In genomic region chr22:28217277-28217676, GRCh38 we compare ENCODE assay signal across 28 cellular contexts.
"Had no signal": no experiment of that assay in that cellular context is flagged by ENCODE, and none has a peak within 500 bp of the region (broad histone marks: within the 10 kb centered on the region; RNA-seq: fewer than 3 reads in every experiment).

No MANE protein-coding gene starts in this region.

- H3K36me3 ChIP-seq: stomach, suprapubic skin, thoracic aorta, thyroid gland, tibial artery, tibial nerve, transverse colon, upper lobe of left lung, upper lobe of right lung, uterus, vagina had no signal

- ATAC-seq: stimulated activated effector memory CD8-positive, alpha-beta T cell treated with anti-CD3 and anti-CD28 coated beads, Interleukin-12 subunit alpha, Interleukin-12 subunit beta, amount 100 ng/mL, for 72 hours; stimulated activated memory B cell treated with anti-CD40 and anti-IgM and Interleukin-4, amounts not matched to agents 10 μg/mL and 1 μg/mL and 100 μg/mL, for 72 hours; stimulated activated naive B cell treated with anti-CD40 and anti-IgM and Interleukin-4, amounts not matched to agents 10 μg/mL and 1 μg/mL and 100 μg/mL, for 72 hours; stimulated activated naive CD8-positive, alpha-beta T cell treated with anti-CD3 and anti-CD28 coated beads, Interleukin-15, amount 100 ng/mL, for 72 hours; stimulated activated naive CD8-positive, alpha-beta T cell treated with anti-CD3 and anti-CD28 coated beads, Interleukin-15, Interleukin-2, amounts not matched to agents 100 U/mL and 50 U/mL, for 24 hours; upper lobe of right lung had no signal

- H3K27ac Mint-ChIP-seq: stimulated activated effector memory CD8-positive, alpha-beta T cell treated with anti-CD3 and anti-CD28 coated beads, Interleukin-12 subunit alpha, Interleukin-12 subunit beta, amount 100 ng/mL, for 72 hours; stimulated activated memory B cell treated with anti-CD40 and anti-IgM and Interleukin-4, amounts not matched to agents 10 μg/mL and 1 μg/mL and 100 μg/mL, for 72 hours; stimulated activated naive B cell treated with anti-CD40 and anti-IgM and Interleukin-4, amounts not matched to agents 10 μg/mL and 1 μg/mL and 100 μg/mL, for 72 hours; stimulated activated naive CD8-positive, alpha-beta T cell treated with anti-CD3 and anti-CD28 coated beads, Interleukin-15, amount 100 ng/mL, for 72 hours; stimulated activated naive CD8-positive, alpha-beta T cell treated with anti-CD3 and anti-CD28 coated beads, Interleukin-15, Interleukin-2, amounts not matched to agents 100 ng/mL and 50 ng/mL, for 24 hours; type B pancreatic cell had no signal

- H3K4me3 ChIP-seq: stomach, suprapubic skin, testis, thoracic aorta, thyroid gland, tibial artery, tibial nerve, transverse colon, upper lobe of left lung, upper lobe of right lung, uterus, vagina had no signal

- H3K36me3 Mint-ChIP-seq: stimulated activated effector memory CD8-positive, alpha-beta T cell treated with anti-CD3 and anti-CD28 coated beads, Interleukin-12 subunit alpha, Interleukin-12 subunit beta, amount 100 ng/mL, for 72 hours; stimulated activated memory B cell treated with anti-CD40 and anti-IgM and Interleukin-4, amounts not matched to agents 10 μg/mL and 1 μg/mL and 100 μg/mL, for 72 hours; stimulated activated naive B cell treated with anti-CD40 and anti-IgM and Interleukin-4, amounts not matched to agents 10 μg/mL and 1 μg/mL and 100 μg/mL, for 72 hours; type B pancreatic cell had no signal

- DNase-seq: stimulated activated CD4-positive, alpha-beta T cell treated with anti-CD3 and anti-CD28 coated beads, Interleukin-2, amount 100 ng/mL, for 48 hours; stimulated activated CD4-positive, alpha-beta T cell treated with anti-CD3 and anti-CD28 coated beads, Interleukin-4, amount 100 ng/mL, for 1 hour; stimulated activated CD4-positive, alpha-beta T cell treated with anti-CD3 and anti-CD28 coated beads, Interleukin-4, amount 100 ng/mL, for 24 hours; stimulated activated CD4-positive, alpha-beta T cell treated with anti-CD3 and anti-CD28 coated beads, Interleukin-4, amount 100 ng/mL, for 4 hours; stimulated activated CD8-positive, alpha-beta memory T cell treated with anti-CD3 and anti-CD28 coated beads, Interleukin-4, amount 100 ng/mL, for 48 hours; stimulated activated naive B cell treated with anti-CD40 and anti-IgM and Interleukin-4, amounts not matched to agents 10 μg/mL and 1 μg/mL and 100 μg/mL, for 72 hours; stimulated activated naive CD4-positive, alpha-beta T cell; stimulated activated naive CD4-positive, alpha-beta T cell treated with Interleukin-2 at 50 U/mL for 16 hours; stimulated activated naive CD8-positive, alpha-beta T cell treated with anti-CD3 and anti-CD28 coated beads, Interleukin-15, amount 100 ng/mL, for 72 hours; stimulated activated naive CD8-positive, alpha-beta T cell treated with anti-CD3 and anti-CD28 coated beads, Interleukin-15, Interleukin-2, amounts not matched to agents 100 U/mL and 50 U/mL, for 24 hours; stomach; substantia nigra; testis; thyroid gland; tibial artery; transverse colon; trophoblast cell; upper lobe of left lung; upper lobe of right lung; uterus had no signal

- H3K27me3 ChIP-seq: stomach, suprapubic skin, testis, thyroid gland, tibial artery, tibial nerve, transverse colon, upper lobe of left lung, upper lobe of right lung, uterus, vagina had no signal

- H3K4me1 ChIP-seq: testis, tibial artery, tibial nerve, transverse colon, upper lobe of right lung, uterus, vagina had no signal

- H3K9me3 ChIP-seq: stomach, suprapubic skin, testis, thoracic aorta, thyroid gland, tibial artery, transverse colon, upper lobe of left lung, upper lobe of right lung, uterus, vagina had no signal

- H3K27ac ChIP-seq: stomach, suprapubic skin, testis, thoracic aorta, thyroid gland, tibial artery, tibial nerve, transverse colon, upper lobe of left lung, upper lobe of right lung, uterus, vagina had no signal

- H3K4me3 Mint-ChIP-seq: stimulated activated effector memory CD8-positive, alpha-beta T cell treated with anti-CD3 and anti-CD28 coated beads, Interleukin-12 subunit alpha, Interleukin-12 subunit beta, amount 100 ng/mL, for 72 hours; stimulated activated memory B cell treated with anti-CD40 and anti-IgM and Interleukin-4, amounts not matched to agents 10 μg/mL and 1 μg/mL and 100 μg/mL, for 72 hours; stimulated activated naive B cell treated with anti-CD40 and anti-IgM and Interleukin-4, amounts not matched to agents 10 μg/mL and 1 μg/mL and 100 μg/mL, for 72 hours; stimulated activated naive CD8-positive, alpha-beta T cell treated with anti-CD3 and anti-CD28 coated beads, Interleukin-15, amount 100 ng/mL, for 72 hours; stimulated activated naive CD8-positive, alpha-beta T cell treated with anti-CD3 and anti-CD28 coated beads, Interleukin-15, Interleukin-2, amounts not matched to agents 100 ng/mL and 50 ng/mL, for 24 hours; type B pancreatic cell had no signal

- H3K27me3 Mint-ChIP-seq: stimulated activated memory B cell treated with anti-CD40 and anti-IgM and Interleukin-4, amounts not matched to agents 10 μg/mL and 1 μg/mL and 100 μg/mL, for 72 hours; stimulated activated naive CD8-positive, alpha-beta T cell treated with anti-CD3 and anti-CD28 coated beads, Interleukin-15, amount 100 ng/mL, for 72 hours; stimulated activated naive CD8-positive, alpha-beta T cell treated with anti-CD3 and anti-CD28 coated beads, Interleukin-15, Interleukin-2, amounts not matched to agents 100 ng/mL and 50 ng/mL, for 24 hours; type B pancreatic cell had no signal

- H3K4me1 Mint-ChIP-seq: stimulated activated effector memory CD8-positive, alpha-beta T cell treated with anti-CD3 and anti-CD28 coated beads, Interleukin-12 subunit alpha, Interleukin-12 subunit beta, amount 100 ng/mL, for 72 hours; stimulated activated memory B cell treated with anti-CD40 and anti-IgM and Interleukin-4, amounts not matched to agents 10 μg/mL and 1 μg/mL and 100 μg/mL, for 72 hours; stimulated activated naive B cell treated with anti-CD40 and anti-IgM and Interleukin-4, amounts not matched to agents 10 μg/mL and 1 μg/mL and 100 μg/mL, for 72 hours; stimulated activated naive CD8-positive, alpha-beta T cell treated with anti-CD3 and anti-CD28 coated beads, Interleukin-15, amount 100 ng/mL, for 72 hours had no signal
